19 cellular contexts compared by ENCODE assay signal in the genomic region with DNA sequence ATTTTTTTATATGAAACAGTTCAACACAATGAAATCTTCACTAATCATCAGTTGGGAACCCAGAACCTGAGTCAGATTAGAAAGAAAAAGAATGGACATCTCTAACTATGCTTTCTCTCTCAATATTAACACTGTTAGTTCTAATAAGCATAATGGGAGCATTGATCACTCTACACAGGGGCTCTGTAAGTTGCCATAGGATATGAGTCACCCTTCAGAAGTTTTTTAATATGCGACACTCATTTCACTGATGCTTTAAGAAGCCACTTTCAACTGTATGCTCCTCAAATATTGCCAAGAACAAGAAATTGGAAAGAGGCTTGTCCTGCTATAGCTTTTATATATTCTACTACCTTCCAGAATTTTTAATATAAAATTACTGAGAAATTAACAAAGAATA.
DNase-seq lines count a peak whose midpoint lies in the region; ATAC-seq, FAIRE-seq and TF ChIP-seq lines count a peak whose summit lies in the region.
"Had no signal": no experiment of that assay in that cellular context is flagged by ENCODE, and none has a peak within 500 bp of the region (broad histone marks: within the 10 kb centered on the region; RNA-seq: fewer than 3 reads in every experiment).

No MANE protein-coding gene starts in this region.

- DNase-seq in A673 (ENCODE audit: low spot score) (peak; percentile 29), H54 (ENCODE audit: insufficient read length, low spot score) (no peak), SK-N-SH (no peak), K562 (ENCODE audit: extremely low read depth in 1 of 4, low spot score in 3 of 4) (no peak), A172 (ENCODE audit: low spot score) (no peak), globus pallidus (ENCODE audit: low spot score) (no peak)
- DNase-seq in activated CD8-positive, alpha-beta memory T cell treated with anti-CD3 and anti-CD28 coated beads, Interleukin-2, amount 10 ng/mL, durations not matched to agents 7 days and 5 days: no peak
- DNase-seq: CD8-positive, alpha-beta memory T cell; DMS79; GOT3; NCI-H1417; NCI-H187; NCI-H345; NCI-H524 treated with DMSO at 0.1 percent for 48 hours; PC-9 had no signal

- no TSS peak for BruUV-seq in A673 (replicated peaks; lab: Mats Ljungman, UMichigan)
- no TSS peak for BruUV-seq in K562 (replicated peaks; lab: Mats Ljungman, UMichigan)

- H3K4me2 ChIP-seq in SK-N-SH: no peak overlapping the region
- no peak overlapping the region for H3K4me2 ChIP-seq in K562 (ENCODE audit: insufficient read depth, low read length)
- H3K4me2 ChIP-seq: KMS-11, PC-9 had no signal

- H3K9me3 ChIP-seq in A673 (ENCODE audit: low read depth, low read length, poor library complexity, severe bottlenecking) (no peaks in the 10 kb centered on the region), SK-N-SH (no peaks in the 10 kb centered on the region), K562 (replicated peaks; ENCODE audit: control insufficient read depth, insufficient read depth, low read depth, low read length) (no peaks in the 10 kb centered on the region)

- POLR2A ChIA-PET in A673 (lab: Charles Lee; ENCODE audit: low non-redundant PET): no interaction called here
- POLR2A ChIA-PET in SK-N-SH (lab: Yijun Ruan, JAX): no interaction called here
- POLR2A ChIA-PET in K562 (lab: Yijun Ruan, JAX): no interaction called here

- FAIRE-seq in H54 (lab: Jason Lieb, UNC): peak; percentile 20
- FAIRE-seq in K562 (lab: Jason Lieb, UNC): no peak
- FAIRE-seq: D721Med had no signal

- TF ChIP-seq POLR2A in H54 (IDR thresholded peaks at IDR 0.05; ENCODE audit: low read depth, low read length) (no peak), K562 (conservative IDR thresholded peaks at IDR 0.05) (no peak)

- H3K36me3 ChIP-seq in A673 (ENCODE audit: insufficient read depth, low read length, poor library complexity, severe bottlenecking) (no peaks in the 10 kb centered on the region), SK-N-SH (replicated peaks in 1 of 2; ENCODE audit: control insufficient read depth in 1 of 2, insufficient read depth in 2 of 2, low read length in 1 of 2) (no peaks in the 10 kb centered on the region), K562 (ENCODE audit: control insufficient read depth, insufficient read depth, low read length) (no peaks in the 10 kb centered on the region)

- no peaks in the 10 kb centered on the region for H3K9me2 ChIP-seq in SK-N-SH

- intact Hi-C loops in A673 (cut with micrococcal nuclease; ENCODE audit: unreplicated experiment) (no loop called here), K562 (cut with micrococcal nuclease) (no loop called here)

- H3K9me3 Mint-ChIP-seq in activated CD8-positive, alpha-beta memory T cell treated with anti-CD3 and anti-CD28 coated beads, Interleukin-2, amount 10 ng/mL, durations not matched to agents 7 days and 5 days (ENCODE audit: low read depth): no peaks in the 10 kb centered on the region
- H3K9me3 Mint-ChIP-seq: CD8-positive, alpha-beta memory T cell had no signal

- H3F3A ChIP-seq in SK-N-SH (replicated peaks; ENCODE audit: insufficient read depth): no peaks in the 10 kb centered on the region

- H3K4me1 ChIP-seq in A673 (ENCODE audit: insufficient read depth, low read length, poor library complexity, severe bottlenecking) (no peaks in the 10 kb centered on the region), SK-N-SH (ENCODE audit: control insufficient read depth in 1 of 2, insufficient read depth in 2 of 2, low read depth in 1 of 2, low read length in 1 of 2) (no peaks in the 10 kb centered on the region; a peak in 1 of 4 replicates), K562 (replicated peaks in 1 of 2; ENCODE audit: control insufficient read depth in 2 of 2, insufficient read depth in 2 of 2, low read length in 2 of 2) (no peaks in the 10 kb centered on the region)

- H2AFZ ChIP-seq in SK-N-SH (ENCODE audit: low read depth): peak overlapping the region; percentile 29; the same call in 1 of the 2 replicates
- no peak overlapping the region for H2AFZ ChIP-seq in K562 (ENCODE audit: low read depth, low read length)
- H2AFZ ChIP-seq: PC-9 had no signal

- 37% methylated on average over 1 of the region's 1 CpG for WGBS in SK-N-SH (ENCODE audit: low lambda C conversion rate)
- 0% methylated on average over 1 of the region's 1 CpG for WGBS in K562 (ENCODE audit: insufficient coverage, low coverage, missing lambda C conversion rate)

- H3K27me3 ChIP-seq in A673 (replicated peaks; ENCODE audit: insufficient read depth, low read depth, low read length, poor library complexity): no peaks in the 10 kb centered on the region
- no peaks in the 10 kb centered on the region for H3K27me3 ChIP-seq in SK-N-SH (ENCODE audit: insufficient read depth)
- peaks cover 12 to 16% of the 10 kb centered on the region in 2 experiments for H3K27me3 ChIP-seq in K562 (ENCODE audit: control insufficient read depth in 2 of 2, insufficient read depth in 2 of 2, low read length in 2 of 2)

- TF ChIP-seq RAD21 in SK-N-SH (IDR thresholded peaks at IDR 0.05; ENCODE audit: low read length) (no peak), K562 (CRISPR knock-in tag; conservative IDR thresholded peaks at IDR 0.05 in 1 of 2, IDR thresholded peaks at IDR 0.05 in 1 of 2) (no peak)

- no peak for TF ChIP-seq CTCF in A673 (conservative IDR thresholded peaks at IDR 0.05; ENCODE audit: low read depth, low read length)
- TF ChIP-seq CTCF in SK-N-SH (IDR thresholded peaks at IDR 0.05): no peak
- TF ChIP-seq CTCF in K562 (IDR thresholded peaks at IDR 0.05 in 2 of 3, conservative IDR thresholded peaks at IDR 0.05 in 1 of 3; ENCODE audit: insufficient read depth in 2 of 3, low read depth in 1 of 3, low read length in 3 of 3): no peak

- CTCF ChIA-PET in A673 (lab: Charles Lee): no interaction called here
- CTCF ChIA-PET in SK-N-SH (lab: Yijun Ruan, JAX): interaction anchor here (1.4 kb wide), 1 partner anchor 21 kb away, joined by 3 read pairs; no protein-coding TSS in a partner anchor
- CTCF ChIA-PET in K562 (lab: Yijun Ruan, JAX; ENCODE audit: low intra/inter-chr PET ratio): no interaction called here
- CTCF ChIA-PET in activated CD8-positive, alpha-beta memory T cell treated with anti-CD3 and anti-CD28 coated beads, Interleukin-2, amount 10 ng/mL, durations not matched to agents 7 days and 5 days (lab: Charles Lee): no interaction called here

- H3K79me2 ChIP-seq in SK-N-SH (ENCODE audit: insufficient read depth): no peaks in the 10 kb centered on the region
- no peaks in the 10 kb centered on the region for H3K79me2 ChIP-seq in K562 (ENCODE audit: control insufficient read depth, insufficient read depth, low read length)

- no peaks in the 10 kb centered on the region for H3K9me1 ChIP-seq in K562 (ENCODE audit: control insufficient read depth, insufficient read depth, low read length)

- no peak for ATAC-seq in K562
- no peak for ATAC-seq in activated CD8-positive, alpha-beta memory T cell treated with anti-CD3 and anti-CD28 coated beads, Interleukin-2, amount 10 ng/mL, durations not matched to agents 7 days and 5 days
- ATAC-seq in GM21515 (IDR thresholded peaks at IDR 0.05; ENCODE audit: unreplicated experiment): no peak

- H3K4me1 Mint-ChIP-seq in activated CD8-positive, alpha-beta memory T cell treated with anti-CD3 and anti-CD28 coated beads, Interleukin-2, amount 10 ng/mL, durations not matched to agents 7 days and 5 days: peaks cover 2% of the 10 kb centered on the region
- H3K4me1 Mint-ChIP-seq: CD8-positive, alpha-beta memory T cell had no signal

- no peak overlapping the region for H3K4me3 Mint-ChIP-seq in activated CD8-positive, alpha-beta memory T cell treated with anti-CD3 and anti-CD28 coated beads, Interleukin-2, amount 10 ng/mL, durations not matched to agents 7 days and 5 days
- H3K4me3 Mint-ChIP-seq: CD8-positive, alpha-beta memory T cell had no signal

- H3K4me3 ChIP-seq in A673 (ENCODE audit: low read depth, low read length, poor library complexity, severe bottlenecking): no peak overlapping the region
- no peak overlapping the region for H3K4me3 ChIP-seq in SK-N-SH (ENCODE audit: low read depth in 2 of 2, low read length in 1 of 2)
- H3K4me3 ChIP-seq in K562: no peak overlapping the region
- H3K4me3 ChIP-seq: PC-9 had no signal

- no peaks in the 10 kb centered on the region for H3K36me3 Mint-ChIP-seq in activated CD8-positive, alpha-beta memory T cell treated with anti-CD3 and anti-CD28 coated beads, Interleukin-2, amount 10 ng/mL, durations not matched to agents 7 days and 5 days
- H3K36me3 Mint-ChIP-seq: CD8-positive, alpha-beta memory T cell had no signal

- H3K27me3 Mint-ChIP-seq in activated CD8-positive, alpha-beta memory T cell treated with anti-CD3 and anti-CD28 coated beads, Interleukin-2, amount 10 ng/mL, durations not matched to agents 7 days and 5 days: peaks cover 22% of the 10 kb centered on the region

- H3K9ac ChIP-seq in SK-N-SH (no peak overlapping the region), K562 (ENCODE audit: insufficient read depth in 1 of 2, low read depth in 2 of 2, low read length in 2 of 2) (no peak overlapping the region)
- H3K9ac ChIP-seq: KMS-11 had no signal

- H3K27ac ChIP-seq in A673 (ENCODE audit: low read depth, low read length, poor library complexity, severe bottlenecking) (no peak overlapping the region), SK-N-SH (ENCODE audit: low read depth in 2 of 2, low read length in 1 of 2) (no peak overlapping the region), K562 (ENCODE audit: extremely low read depth, low read depth, low read length) (no peak overlapping the region)
- H3K27ac ChIP-seq: 22Rv1, PC-9 had no signal

- H4K20me1 ChIP-seq in SK-N-SH (ENCODE audit: insufficient read depth): no peaks in the 10 kb centered on the region
- no peaks in the 10 kb centered on the region; the same call in 1 of the 2 replicates for H4K20me1 ChIP-seq in K562 (replicated peaks; ENCODE audit: control insufficient read depth, insufficient read depth, low read length)

- in situ Hi-C loops in K562 (cut with MboI): no loop called here

- no peak overlapping the region for H3K27ac Mint-ChIP-seq in activated CD8-positive, alpha-beta memory T cell treated with anti-CD3 and anti-CD28 coated beads, Interleukin-2, amount 10 ng/mL, durations not matched to agents 7 days and 5 days
- H3K27ac Mint-ChIP-seq: CD8-positive, alpha-beta memory T cell had no signal

- TF ChIP-seq EP300 in SK-N-SH (IDR thresholded peaks at IDR 0.05; ENCODE audit: borderline replicate concordance in 1 of 2, low read depth in 1 of 2, low read length in 1 of 2) (no peak), K562 (IDR thresholded peaks at IDR 0.05; ENCODE audit: low read length) (no peak)

TF ChIP-seq in SK-N-SH, 30 proteins besides CTCF, POLR2A, EP300 and RAD21 (continues in another document):
- TF ChIP-seq SMC3 (IDR thresholded peaks at IDR 0.05; ENCODE audit: low read depth, low read length): no peak
- no peak for TF ChIP-seq GABPA (IDR thresholded peaks at IDR 0.05; ENCODE audit: low read depth)

TF ChIP-seq in K562, 482 proteins besides CTCF, POLR2A, EP300 and RAD21:
- TF ChIP-seq NCOA6 (IDR thresholded peaks at IDR 0.05) (no peak), CBX8 (IDR thresholded peaks at IDR 0.05; ENCODE audit: borderline replicate concordance, extremely low read depth, low read depth, low read length, poor library complexity, severe bottlenecking) (peak; percentile 64)
